In the genomic region with DNA sequence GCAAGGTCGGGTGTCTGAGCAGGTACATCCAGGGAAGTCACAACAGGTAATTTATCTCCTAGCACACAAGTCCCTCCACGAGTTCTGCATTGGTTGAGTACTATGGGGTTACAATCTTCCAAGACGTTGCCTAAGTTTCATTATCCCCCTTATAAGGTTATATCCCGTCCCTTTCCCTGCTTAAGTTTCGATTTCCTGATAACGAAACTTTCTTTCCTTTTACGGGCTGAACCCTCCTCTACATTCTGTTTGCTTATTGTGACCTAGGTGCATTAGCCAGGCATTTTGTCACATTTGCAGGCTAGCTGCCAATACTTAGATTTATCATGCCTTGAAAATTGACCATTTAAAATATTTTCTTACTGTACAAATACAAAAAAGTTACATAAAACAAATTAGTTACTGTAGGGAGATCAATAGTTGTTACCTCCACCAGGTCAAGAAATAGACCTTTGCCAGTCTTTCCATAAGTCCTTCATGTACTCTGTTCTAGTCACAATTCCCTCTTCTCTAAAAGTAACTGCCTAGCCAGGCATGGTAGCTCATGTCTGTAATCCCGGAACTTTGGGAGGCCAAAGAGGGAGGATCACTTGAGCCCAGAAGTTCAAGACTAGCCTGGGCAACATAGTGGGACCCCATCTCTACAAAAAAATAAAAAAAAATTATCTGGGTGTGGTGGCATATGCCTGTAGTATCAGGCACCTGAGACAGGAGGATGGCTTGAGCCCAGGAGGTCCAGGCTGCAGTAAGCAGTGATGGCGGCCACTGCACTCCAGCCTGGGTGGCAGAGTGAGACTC, we compare ENCODE assay signal across 23 cellular contexts.
"Had no signal": no experiment of that assay in that cellular context is flagged by ENCODE, and none has a peak within 500 bp of the region (broad histone marks: within the 10 kb centered on the region; RNA-seq: fewer than 3 reads in every experiment).

No MANE protein-coding gene starts in this region.

- H3K4me1 ChIP-seq: esophagus muscularis mucosa, lower lobe of right lung, prostate gland, transverse colon had no signal

- DNase-seq: activated CD4-positive, alpha-beta T cell treated with anti-CD3 and anti-CD28 coated beads for 36 hours; activated CD4-positive, alpha-beta T cell treated with anti-CD3 and anti-CD28 coated beads, Interleukin-2, amount 50 U/mL, for 4 hours; activated CD8-positive, alpha-beta memory T cell treated with anti-CD3 and anti-CD28 coated beads for 24 hours; activated CD8-positive, alpha-beta memory T cell treated with anti-CD3 and anti-CD28 coated beads, Interleukin-2, amount 50 U/mL, for 4 hours; activated T-cell treated with anti-CD3 and anti-CD28 coated beads, Interleukin-2, amount 50 U/mL, for 24 hours; aorta; central memory CD4-positive, alpha-beta T cell; effector memory CD8-positive, alpha-beta T cell; glutamatergic neuron; hypothalamus; lower lobe of right lung; naive thymus-derived CD8-positive, alpha-beta T cell; right cardiac atrium; stimulated activated CD4-positive, alpha-beta T cell treated with anti-CD3 and anti-CD28 coated beads, Interleukin-12 subunit alpha, Interleukin-12 subunit beta, amount 100 ng/mL, for 4 hours; T-helper 1 cell; transverse colon had no signal

- H3K9me3 ChIP-seq: esophagus muscularis mucosa, lower lobe of right lung, prostate gland, suprapubic skin, transverse colon had no signal

- H3K27ac Mint-ChIP-seq: activated CD4-positive, alpha-beta T cell treated with anti-CD3 and anti-CD28 coated beads for 36 hours; activated naive CD4-positive, alpha-beta T cell treated with anti-CD3 and anti-CD28 coated beads, Interleukin-2, amount 50 U/mL, for 72 hours; activated T-cell treated with anti-CD3 and anti-CD28 coated beads, Interleukin-2, amount 50 U/mL, for 24 hours; activated T-helper 17 cell treated with anti-CD3 and anti-CD28 coated beads, Interleukin-2, amount 50 U/mL, for 72 hours; effector memory CD8-positive, alpha-beta T cell; neural progenitor cell; stimulated activated naive CD8-positive, alpha-beta T cell treated with anti-CD3 and anti-CD28 coated beads, Interleukin-15, Interleukin-2, amounts not matched to agents 100 ng/mL and 50 ng/mL, for 24 hours had no signal

- H2AFZ ChIP-seq: neural progenitor cell had no signal

- H3K4me3 ChIP-seq: esophagus muscularis mucosa, lower lobe of right lung, neural progenitor cell, prostate gland, suprapubic skin, transverse colon had no signal

- ATAC-seq: activated CD4-positive, alpha-beta T cell treated with anti-CD3 and anti-CD28 coated beads for 36 hours; activated naive CD4-positive, alpha-beta T cell treated with anti-CD3 and anti-CD28 coated beads, Interleukin-2, amount 50 U/mL, for 72 hours; activated T-helper 17 cell treated with anti-CD3 and anti-CD28 coated beads, Interleukin-2, amount 50 U/mL, for 72 hours; effector memory CD8-positive, alpha-beta T cell; lower lobe of right lung; naive thymus-derived CD8-positive, alpha-beta T cell had no signal

- H3K4me2 ChIP-seq: neural progenitor cell had no signal

- H3K9me3 Mint-ChIP-seq: activated naive CD4-positive, alpha-beta T cell treated with anti-CD3 and anti-CD28 coated beads, Interleukin-2, amount 50 U/mL, for 72 hours; activated T-cell treated with anti-CD3 and anti-CD28 coated beads, Interleukin-2, amount 50 U/mL, for 24 hours; activated T-helper 17 cell treated with anti-CD3 and anti-CD28 coated beads, Interleukin-2, amount 50 U/mL, for 72 hours; effector memory CD8-positive, alpha-beta T cell; naive thymus-derived CD8-positive, alpha-beta T cell; neural progenitor cell; stimulated activated naive CD8-positive, alpha-beta T cell treated with anti-CD3 and anti-CD28 coated beads, Interleukin-15, Interleukin-2, amounts not matched to agents 100 ng/mL and 50 ng/mL, for 24 hours had no signal

- H3K27ac ChIP-seq: esophagus muscularis mucosa, lower lobe of right lung, neural progenitor cell, prostate gland, suprapubic skin, transverse colon had no signal

- H3K27me3 Mint-ChIP-seq: activated CD4-positive, alpha-beta T cell treated with anti-CD3 and anti-CD28 coated beads for 36 hours; activated T-cell treated with anti-CD3 and anti-CD28 coated beads, Interleukin-2, amount 50 U/mL, for 24 hours; activated T-helper 17 cell treated with anti-CD3 and anti-CD28 coated beads, Interleukin-2, amount 50 U/mL, for 72 hours; effector memory CD8-positive, alpha-beta T cell; naive thymus-derived CD8-positive, alpha-beta T cell; stimulated activated naive CD8-positive, alpha-beta T cell treated with anti-CD3 and anti-CD28 coated beads, Interleukin-15, Interleukin-2, amounts not matched to agents 100 ng/mL and 50 ng/mL, for 24 hours had no signal

- H3K4me3 Mint-ChIP-seq: activated CD4-positive, alpha-beta T cell treated with anti-CD3 and anti-CD28 coated beads for 36 hours; activated T-cell treated with anti-CD3 and anti-CD28 coated beads, Interleukin-2, amount 50 U/mL, for 24 hours; activated T-helper 17 cell treated with anti-CD3 and anti-CD28 coated beads, Interleukin-2, amount 50 U/mL, for 72 hours; effector memory CD8-positive, alpha-beta T cell; naive thymus-derived CD8-positive, alpha-beta T cell; neural progenitor cell; stimulated activated naive CD8-positive, alpha-beta T cell treated with anti-CD3 and anti-CD28 coated beads, Interleukin-15, Interleukin-2, amounts not matched to agents 100 ng/mL and 50 ng/mL, for 24 hours had no signal

- H3K27me3 ChIP-seq: esophagus muscularis mucosa, neural progenitor cell, suprapubic skin, transverse colon had no signal

- H3K36me3 ChIP-seq: lower lobe of right lung, neural progenitor cell, prostate gland, suprapubic skin, transverse colon had no signal

- H3K36me3 Mint-ChIP-seq: activated naive CD4-positive, alpha-beta T cell treated with anti-CD3 and anti-CD28 coated beads, Interleukin-2, amount 50 U/mL, for 72 hours had no signal

- H3K4me1 Mint-ChIP-seq: activated CD4-positive, alpha-beta T cell treated with anti-CD3 and anti-CD28 coated beads for 36 hours; activated T-helper 17 cell treated with anti-CD3 and anti-CD28 coated beads, Interleukin-2, amount 50 U/mL, for 72 hours had no signal
